In genomic region chr14:61877050-61877390, GRCh38 we compare ENCODE assay signal across 16 cellular contexts.
"Had no signal": no experiment of that assay in that cellular context is flagged by ENCODE, and none has a peak within 500 bp of the region (broad histone marks: within the 10 kb centered on the region; RNA-seq: fewer than 3 reads in every experiment).

No MANE protein-coding gene starts in this region.

- H3K27ac ChIP-seq: coronary artery, foreskin keratinocyte, lower lobe of right lung, thyroid gland had no signal

- H3K9me3 Mint-ChIP-seq: activated naive CD4-positive, alpha-beta T cell treated with anti-CD3 and anti-CD28 coated beads, Interleukin-2, amount 50 U/mL, for 72 hours; activated T-cell treated with anti-CD3 and anti-CD28 coated beads, Interleukin-2, amount 50 U/mL, for 72 hours; central memory CD8-positive, alpha-beta T cell; neural crest cell; stimulated activated memory B cell treated with anti-CD40 and anti-IgM and Interleukin-4, amounts not matched to agents 10 μg/mL and 1 μg/mL and 100 μg/mL, for 72 hours had no signal

- H3K36me3 Mint-ChIP-seq: activated naive CD4-positive, alpha-beta T cell treated with anti-CD3 and anti-CD28 coated beads, Interleukin-2, amount 50 U/mL, for 72 hours; brain; stimulated activated memory B cell treated with anti-CD40 and anti-IgM and Interleukin-4, amounts not matched to agents 10 μg/mL and 1 μg/mL and 100 μg/mL, for 72 hours had no signal

- ATAC-seq: foreskin keratinocyte; lower lobe of right lung; stimulated activated memory B cell treated with anti-CD40 and anti-IgM and Interleukin-4, amounts not matched to agents 10 μg/mL and 1 μg/mL and 100 μg/mL, for 72 hours had no signal

- H3K27ac Mint-ChIP-seq: activated naive CD4-positive, alpha-beta T cell treated with anti-CD3 and anti-CD28 coated beads, Interleukin-2, amount 50 U/mL, for 72 hours; activated T-cell treated with anti-CD3 and anti-CD28 coated beads, Interleukin-2, amount 50 U/mL, for 72 hours; stimulated activated memory B cell treated with anti-CD40 and anti-IgM and Interleukin-4, amounts not matched to agents 10 μg/mL and 1 μg/mL and 100 μg/mL, for 72 hours; T-helper 1 cell treated with Interleukin-12 subunit alpha and Interleukin-12 subunit beta and Interleukin-4 antibody, amounts not matched to agents 30 μg/mL and 1 μg/mL, for 36 hours had no signal

- DNase-seq: activated CD4-positive, alpha-beta T cell treated with anti-CD3 and anti-CD28 coated beads for 4 hours; activated CD8-positive, alpha-beta memory T cell treated with anti-CD3 and anti-CD28 coated beads, Interleukin-2, amount 50 U/mL, for 48 hours; activated gamma-delta T cell; activated T-cell treated with anti-CD3 and anti-CD28 coated beads, Interleukin-2, amount 50 U/mL, for 72 hours; effector CD8-positive, alpha-beta T cell; foreskin keratinocyte; lower lobe of right lung; stimulated activated CD4-positive, alpha-beta T cell treated with anti-CD3 and anti-CD28 coated beads, Interleukin-2, amount 100 ng/mL, for 48 hours; thyroid gland had no signal

- H3K9me3 ChIP-seq: lower lobe of right lung, thyroid gland had no signal

- H3K4me3 Mint-ChIP-seq: activated T-cell treated with anti-CD3 and anti-CD28 coated beads, Interleukin-2, amount 50 U/mL, for 72 hours; central memory CD8-positive, alpha-beta T cell; neural crest cell; stimulated activated memory B cell treated with anti-CD40 and anti-IgM and Interleukin-4, amounts not matched to agents 10 μg/mL and 1 μg/mL and 100 μg/mL, for 72 hours; T-helper 1 cell treated with Interleukin-12 subunit alpha and Interleukin-12 subunit beta and Interleukin-4 antibody, amounts not matched to agents 30 μg/mL and 1 μg/mL, for 36 hours had no signal

- H3K36me3 ChIP-seq: lower lobe of right lung, thyroid gland had no signal

- H3K4me3 ChIP-seq: coronary artery, lower lobe of right lung, thyroid gland had no signal

- H3K27me3 ChIP-seq: thyroid gland had no signal

- H3K4me1 Mint-ChIP-seq: central memory CD8-positive, alpha-beta T cell; neural crest cell had no signal

- H3K4me1 ChIP-seq: foreskin keratinocyte, lower lobe of right lung, thyroid gland had no signal
